Comparison of ENCODE assay signal across 22 cellular contexts in genomic region chr11:99257131-99257530, GRCh38.
DNase-seq lines count a peak whose midpoint lies in the region; ATAC-seq, FAIRE-seq and TF ChIP-seq lines count a peak whose summit lies in the region.
"Had no signal": no experiment of that assay in that cellular context is flagged by ENCODE, and none has a peak within 500 bp of the region (broad histone marks: within the 10 kb centered on the region; RNA-seq: fewer than 3 reads in every experiment).

No MANE protein-coding gene starts in this region.

- H3K27me3 ChIP-seq in HL-60 (ENCODE audit: insufficient read depth, poor library complexity, severe bottlenecking) (no peaks in the 10 kb centered on the region), right lobe of liver (no peaks in the 10 kb centered on the region)
- H3K27me3 ChIP-seq: esophagus muscularis mucosa, MG63 had no signal

- 11% methylated on average over 1 of the region's 1 CpG for WGBS in right lobe of liver (ENCODE audit: insufficient coverage, low coverage, low lambda C conversion rate, missing lambda C conversion rate)

- no peaks in the 10 kb centered on the region for H3K36me3 ChIP-seq in right lobe of liver
- H3K36me3 ChIP-seq: esophagus muscularis mucosa, HAP-1, MG63 had no signal

- TF ChIP-seq POLR2A in NB4 (IDR thresholded peaks at IDR 0.05; ENCODE audit: extremely low read depth, insufficient read length) (no peak), right lobe of liver (IDR thresholded peaks at IDR 0.05) (no peak)

- ATAC-seq in right lobe of liver = peak; percentile 93 to 100 (median 100)
- no peak for ATAC-seq in HG02938 (IDR thresholded peaks at IDR 0.05; ENCODE audit: unreplicated experiment)
- ATAC-seq: left ventricle myocardium superior had no signal

- peaks cover 0 to 4% (median 0%) of the 10 kb centered on the region in 4 donors for H3K9me3 ChIP-seq in right lobe of liver
- H3K9me3 ChIP-seq: esophagus muscularis mucosa, HAP-1, MG63 had no signal

- TF ChIP-seq CTCF in HL-60 (IDR thresholded peaks at IDR 0.05; ENCODE audit: insufficient read depth, low read length) (no peak), NB4 (IDR thresholded peaks at IDR 0.05; ENCODE audit: low read depth, low read length) (no peak), right lobe of liver (IDR thresholded peaks at IDR 0.05) (no peak)

- H3K27ac ChIP-seq in HL-60 (replicated peaks) (no peak overlapping the region), right lobe of liver (peak overlapping the region in 2 of 3 donors; percentile 35 to 60)
- H3K27ac ChIP-seq: esophagus muscularis mucosa had no signal

- FAIRE-seq in GM19239 (lab: Jason Lieb, UNC) = no peak
- FAIRE-seq: RCC 7860 had no signal

- H3K4me1 ChIP-seq in right lobe of liver = peaks cover 0 to 15% (median 2%) of the 10 kb centered on the region in 4 donors
- H3K4me1 ChIP-seq: esophagus muscularis mucosa, HAP-1 had no signal

- intact Hi-C loops in right lobe of liver (cut with DNase I) (no loop called here), head of caudate nucleus (cut with DNase I) (no loop called here)

- DNase-seq in HL-60 (ENCODE audit: low read depth in 1 of 2, low spot score in 1 of 2) (peak; percentile 69 to 82), NB4 (ENCODE audit: low read depth) (peak; percentile 71), amniotic epithelial cell (ENCODE audit: low read depth) (peak; percentile 73), right lobe of liver (peak in 2 of 3 donors; percentile 27 to 76), ecto neural progenitor cell (ENCODE audit: low spot score) (no peak), head of caudate nucleus (no peak), GM19239 (ENCODE audit: insufficient read length, low spot score) (no peak)
- DNase-seq: activated CD4-positive, alpha-beta T cell treated with anti-CD3 and anti-CD28 coated beads for 1 hour; activated CD8-positive, alpha-beta memory T cell treated with anti-CD3 and anti-CD28 coated beads for 24 hours; activated naive CD4-positive, alpha-beta T cell treated with anti-CD3 and anti-CD28 coated beads for 36 hours; activated T-cell treated with anti-CD3 and anti-CD28 coated beads, Interleukin-2, amount 50 U/mL, for 48 hours; anterior cingulate cortex; central memory CD4-positive, alpha-beta T cell; effector CD8-positive, alpha-beta T cell; left ventricle myocardium superior; MG63; NCI-H1694 treated with DMSO at 0.1 percent for 48 hours; NCI-H2227 treated with DMSO at 0.1 percent for 48 hours had no signal

- H3K4me3 ChIP-seq in HL-60 (replicated peaks; ENCODE audit: insufficient read depth, low read length) (no peak overlapping the region), NB4 (ENCODE audit: low read depth, low read length) (no peak overlapping the region), right lobe of liver (no peak overlapping the region)
- H3K4me3 ChIP-seq: esophagus muscularis mucosa, HAP-1, MG63 had no signal

Comparison
In these comparisons a context has a peak if more than half of its experiments do, and no peak if none do; other contexts are left out.
1. DNase-seq: peak in HL-60 (2 of 2), NB4 (single experiment), amniotic epithelial cell (single experiment) and right lobe of liver (2 of 3); none in ecto neural progenitor cell (single experiment), head of caudate nucleus (0 of 42) and GM19239 (single experiment).